ENCODE assay signal across 1 cellular context in the genomic region with DNA sequence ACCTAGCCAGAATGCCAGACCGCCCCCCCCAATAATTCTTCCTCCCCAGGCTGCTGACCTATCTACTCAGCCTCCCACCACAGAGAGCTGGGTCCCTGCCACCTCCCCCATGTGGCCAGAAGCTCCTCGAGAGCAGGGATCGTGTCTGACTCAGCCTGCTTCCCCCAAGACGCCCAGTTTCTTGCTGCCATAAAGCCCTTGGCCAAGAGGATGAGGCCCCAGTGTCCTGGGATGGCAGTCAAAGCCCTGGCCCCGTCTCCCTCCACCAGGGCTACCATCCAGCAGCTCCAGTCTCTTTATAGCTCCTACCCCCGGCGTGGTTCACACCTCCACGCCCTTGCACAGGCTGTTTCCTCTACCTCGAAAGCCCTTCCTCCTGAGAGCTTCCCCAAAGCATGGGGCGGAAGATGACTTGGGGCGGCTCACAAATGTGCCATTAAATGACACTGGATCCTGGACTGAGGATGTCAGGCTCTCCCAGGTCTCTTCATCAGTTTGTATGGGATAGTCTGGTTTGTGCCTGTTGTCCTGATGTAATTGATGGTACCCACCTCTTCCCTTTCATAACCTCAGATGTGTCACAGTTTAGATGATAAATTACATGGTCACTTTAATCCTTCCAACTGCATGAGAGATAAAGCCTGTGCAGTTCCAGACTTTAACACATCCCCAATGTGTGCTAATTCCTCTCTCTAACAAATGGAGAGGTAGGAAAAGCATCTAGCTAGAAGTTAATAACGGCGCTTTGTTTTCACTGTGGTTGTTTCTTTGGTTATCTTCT.
TF ChIP-seq lines count a peak whose summit lies in the region.

No MANE protein-coding gene starts in this region.

TF ChIP-seq in WTC11, 78 proteins besides CTCF, POLR2A, EP300 and RAD21 (continued from another document):
- TF ChIP-seq, protein P1, sequence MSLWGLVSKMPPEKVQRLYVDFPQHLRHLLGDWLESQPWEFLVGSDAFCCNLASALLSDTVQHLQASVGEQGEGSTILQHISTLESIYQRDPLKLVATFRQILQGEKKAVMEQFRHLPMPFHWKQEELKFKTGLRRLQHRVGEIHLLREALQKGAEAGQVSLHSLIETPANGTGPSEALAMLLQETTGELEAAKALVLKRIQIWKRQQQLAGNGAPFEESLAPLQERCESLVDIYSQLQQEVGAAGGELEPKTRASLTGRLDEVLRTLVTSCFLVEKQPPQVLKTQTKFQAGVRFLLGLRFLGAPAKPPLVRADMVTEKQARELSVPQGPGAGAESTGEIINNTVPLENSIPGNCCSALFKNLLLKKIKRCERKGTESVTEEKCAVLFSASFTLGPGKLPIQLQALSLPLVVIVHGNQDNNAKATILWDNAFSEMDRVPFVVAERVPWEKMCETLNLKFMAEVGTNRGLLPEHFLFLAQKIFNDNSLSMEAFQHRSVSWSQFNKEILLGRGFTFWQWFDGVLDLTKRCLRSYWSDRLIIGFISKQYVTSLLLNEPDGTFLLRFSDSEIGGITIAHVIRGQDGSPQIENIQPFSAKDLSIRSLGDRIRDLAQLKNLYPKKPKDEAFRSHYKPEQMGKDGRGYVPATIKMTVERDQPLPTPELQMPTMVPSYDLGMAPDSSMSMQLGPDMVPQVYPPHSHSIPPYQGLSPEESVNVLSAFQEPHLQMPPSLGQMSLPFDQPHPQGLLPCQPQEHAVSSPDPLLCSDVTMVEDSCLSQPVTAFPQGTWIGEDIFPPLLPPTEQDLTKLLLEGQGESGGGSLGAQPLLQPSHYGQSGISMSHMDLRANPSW (CRISPR knock-in tag; conservative IDR thresholded peaks at IDR 0.05; ENCODE audit: low read depth) = no peak
- TF ChIP-seq SMAD3 (CRISPR knock-in tag; IDR thresholded peaks at IDR 0.05; ENCODE audit: borderline replicate concordance) (no peak), TEAD4 (CRISPR knock-in tag; IDR thresholded peaks at IDR 0.05) (no peak)
- TF ChIP-seq, protein P2, sequence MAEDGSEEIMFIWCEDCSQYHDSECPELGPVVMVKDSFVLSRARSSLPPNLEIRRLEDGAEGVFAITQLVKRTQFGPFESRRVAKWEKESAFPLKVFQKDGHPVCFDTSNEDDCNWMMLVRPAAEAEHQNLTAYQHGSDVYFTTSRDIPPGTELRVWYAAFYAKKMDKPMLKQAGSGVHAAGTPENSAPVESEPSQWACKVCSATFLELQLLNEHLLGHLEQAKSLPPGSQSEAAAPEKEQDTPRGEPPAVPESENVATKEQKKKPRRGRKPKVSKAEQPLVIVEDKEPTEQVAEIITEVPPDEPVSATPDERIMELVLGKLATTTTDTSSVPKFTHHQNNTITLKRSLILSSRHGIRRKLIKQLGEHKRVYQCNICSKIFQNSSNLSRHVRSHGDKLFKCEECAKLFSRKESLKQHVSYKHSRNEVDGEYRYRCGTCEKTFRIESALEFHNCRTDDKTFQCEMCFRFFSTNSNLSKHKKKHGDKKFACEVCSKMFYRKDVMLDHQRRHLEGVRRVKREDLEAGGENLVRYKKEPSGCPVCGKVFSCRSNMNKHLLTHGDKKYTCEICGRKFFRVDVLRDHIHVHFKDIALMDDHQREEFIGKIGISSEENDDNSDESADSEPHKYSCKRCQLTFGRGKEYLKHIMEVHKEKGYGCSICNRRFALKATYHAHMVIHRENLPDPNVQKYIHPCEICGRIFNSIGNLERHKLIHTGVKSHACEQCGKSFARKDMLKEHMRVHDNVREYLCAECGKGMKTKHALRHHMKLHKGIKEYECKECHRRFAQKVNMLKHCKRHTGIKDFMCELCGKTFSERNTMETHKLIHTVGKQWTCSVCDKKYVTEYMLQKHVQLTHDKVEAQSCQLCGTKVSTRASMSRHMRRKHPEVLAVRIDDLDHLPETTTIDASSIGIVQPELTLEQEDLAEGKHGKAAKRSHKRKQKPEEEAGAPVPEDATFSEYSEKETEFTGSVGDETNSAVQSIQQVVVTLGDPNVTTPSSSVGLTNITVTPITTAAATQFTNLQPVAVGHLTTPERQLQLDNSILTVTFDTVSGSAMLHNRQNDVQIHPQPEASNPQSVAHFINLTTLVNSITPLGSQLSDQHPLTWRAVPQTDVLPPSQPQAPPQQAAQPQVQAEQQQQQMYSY (CRISPR knock-in tag; IDR thresholded peaks at IDR 0.05) = peak; percentile 78
- TF ChIP-seq, protein P3, sequence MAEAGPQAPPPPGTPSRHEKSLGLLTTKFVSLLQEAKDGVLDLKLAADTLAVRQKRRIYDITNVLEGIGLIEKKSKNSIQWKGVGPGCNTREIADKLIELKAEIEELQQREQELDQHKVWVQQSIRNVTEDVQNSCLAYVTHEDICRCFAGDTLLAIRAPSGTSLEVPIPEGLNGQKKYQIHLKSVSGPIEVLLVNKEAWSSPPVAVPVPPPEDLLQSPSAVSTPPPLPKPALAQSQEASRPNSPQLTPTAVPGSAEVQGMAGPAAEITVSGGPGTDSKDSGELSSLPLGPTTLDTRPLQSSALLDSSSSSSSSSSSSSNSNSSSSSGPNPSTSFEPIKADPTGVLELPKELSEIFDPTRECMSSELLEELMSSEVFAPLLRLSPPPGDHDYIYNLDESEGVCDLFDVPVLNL (CRISPR knock-in tag; IDR thresholded peaks at IDR 0.05; ENCODE audit: borderline replicate concordance, low read depth) = no peak
